30 cellular contexts compared by ENCODE assay signal in genomic region chr10:8874972-8875371, GRCh38.
"Had no signal": no experiment of that assay in that cellular context is flagged by ENCODE, and none has a peak within 500 bp of the region (broad histone marks: within the 10 kb centered on the region; RNA-seq: fewer than 3 reads in every experiment).

No MANE protein-coding gene starts in this region.

- H3K4me2 ChIP-seq: PC-9 had no signal

- H3K27ac ChIP-seq: cardiac muscle cell, PC-9, SJCRH30, SK-N-MC, VCaP had no signal

- H3K4me1 ChIP-seq: SJCRH30 had no signal

- H2AFZ ChIP-seq: PC-9 had no signal

- ATAC-seq: activated CD8-positive, alpha-beta T cell treated with anti-CD3 and anti-CD28 coated beads for 36 hours; activated T-cell treated with anti-CD3 and anti-CD28 coated beads, Interleukin-2, amount 50 U/mL, for 72 hours; activated T-helper 17 cell treated with anti-CD3 and anti-CD28 coated beads, Interleukin-2, amount 50 U/mL, for 72 hours had no signal

- H3K27me3 ChIP-seq: SJCRH30 had no signal

- DNase-seq: activated B cell treated with CpG ODN at 0.5 μM for 24 hours; activated CD4-positive, alpha-beta T cell treated with anti-CD3 and anti-CD28 coated beads for 4 hours; activated CD4-positive, CD25-positive, alpha-beta regulatory T cell treated with anti-CD3 and anti-CD28 coated beads, Interleukin-2, amount 50 U/mL, for 72 hours; activated CD8-positive, alpha-beta T cell treated with anti-CD3 and anti-CD28 coated beads for 36 hours; activated effector memory CD4-positive, alpha-beta T cell treated with anti-CD3 and anti-CD28 coated beads, Interleukin-2, amount 50 U/mL, for 16 hours; activated naive CD4-positive, alpha-beta T cell treated with Interleukin-2 at 50 U/mL for 16 hours; activated naive CD8-positive, alpha-beta T cell treated with anti-CD3 and anti-CD28 coated beads, Interleukin-2, amount 10 ng/mL, durations not matched to agents 7 days and 5 days; activated T-cell treated with anti-CD3 and anti-CD28 coated beads, Interleukin-2, amount 50 U/mL, for 1 hour; activated T-cell treated with anti-CD3 and anti-CD28 coated beads, Interleukin-2, amount 50 U/mL, for 72 hours; Karpas-422; KBM-7; NCI-H1092 treated with DMSO at 0.1 percent for 48 hours; NCI-H1417; NCI-H146; NCI-H187; NCI-H2029 treated with DMSO at 0.1 percent for 48 hours; NCI-H2107; NCI-H2171; NCI-H510A; NCI-H526; NCI-H748 treated with DMSO at 0.1 percent for 48 hours; NK-92 treated with Interleukin-12 subunit alpha and Interleukin-12 subunit beta, amount 100 ng/mL, for 24 hours; PC-9; SHP77; SJCRH30 had no signal

- H3K36me3 ChIP-seq: cardiac muscle cell, SJCRH30 had no signal

- H3K9me3 ChIP-seq: SJCRH30 had no signal

- H3K4me3 ChIP-seq: cardiac muscle cell, PC-9, SJCRH30, SK-N-MC had no signal

- FAIRE-seq: RCC 7860 had no signal
